Comparison of ENCODE assay signal across 14 cellular contexts in the genomic region with DNA sequence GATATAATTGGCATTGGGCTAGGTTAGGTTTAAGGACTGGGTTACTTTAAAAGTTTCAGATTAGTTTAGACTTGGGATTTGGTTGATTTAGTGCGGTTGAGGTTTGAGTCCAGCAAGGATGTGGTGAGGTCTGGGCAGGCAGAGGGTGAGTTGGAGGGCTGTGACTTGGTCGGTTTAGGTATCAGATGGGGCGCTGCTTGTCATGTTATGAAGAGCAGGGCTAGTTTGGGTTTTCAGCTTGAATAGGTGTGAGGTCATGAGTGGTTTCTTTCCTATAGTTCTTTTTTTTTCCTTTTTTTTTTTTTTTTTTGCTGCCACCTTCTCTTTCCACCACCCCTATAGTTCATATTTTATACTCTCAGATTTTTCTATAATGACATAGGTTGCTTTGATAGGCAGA. TPM values are rescaled to one million over a fixed set of nuclear protein-coding genes. Genes with fewer than 3 reads are reported as not detected.
DNase-seq lines count a peak whose midpoint lies in the region; ATAC-seq, FAIRE-seq and TF ChIP-seq lines count a peak whose summit lies in the region.
"Had no signal": no experiment of that assay in that cellular context is flagged by ENCODE, and none has a peak within 500 bp of the region (broad histone marks: within the 10 kb centered on the region; RNA-seq: fewer than 3 reads in every experiment).

No MANE protein-coding gene starts in this region.

- ATAC-seq in effector memory CD8-positive, alpha-beta T cell (replicated peaks) = peak; percentile 52
- peak; percentile 47 for ATAC-seq in stimulated activated memory B cell treated with anti-CD40 and anti-IgM and Interleukin-4, amounts not matched to agents 10 μg/mL and 1 μg/mL and 100 μg/mL, for 72 hours
- no peak for ATAC-seq in HG03342 (IDR thresholded peaks at IDR 0.05; ENCODE audit: unreplicated experiment)

- no peaks in the 10 kb centered on the region; the same call in 1 of the 2 replicates for H3K36me3 Mint-ChIP-seq in HFFc6 (ENCODE audit: low read depth)
- H3K36me3 Mint-ChIP-seq in effector memory CD8-positive, alpha-beta T cell (ENCODE audit: insufficient read depth) = peaks cover 47% of the 10 kb centered on the region
- peaks cover 40% of the 10 kb centered on the region for H3K36me3 Mint-ChIP-seq in stimulated activated memory B cell treated with anti-CD40 and anti-IgM and Interleukin-4, amounts not matched to agents 10 μg/mL and 1 μg/mL and 100 μg/mL, for 72 hours

- TF ChIP-seq CTCF in HFFc6 (IDR thresholded peaks at IDR 0.05) = no peak

- no peaks in the 10 kb centered on the region; the same call in 1 of the 2 replicates for H3K27me3 Mint-ChIP-seq in HFFc6 (ENCODE audit: insufficient read depth)
- no peaks in the 10 kb centered on the region for H3K27me3 Mint-ChIP-seq in effector memory CD8-positive, alpha-beta T cell
- H3K27me3 Mint-ChIP-seq in stimulated activated memory B cell treated with anti-CD40 and anti-IgM and Interleukin-4, amounts not matched to agents 10 μg/mL and 1 μg/mL and 100 μg/mL, for 72 hours = no peaks in the 10 kb centered on the region

- no peak overlapping the region for H3K4me3 Mint-ChIP-seq in HFFc6
- H3K4me3 Mint-ChIP-seq in effector memory CD8-positive, alpha-beta T cell = peak overlapping the region; percentile 82 to 89
- peak overlapping the region; percentile 30 for H3K4me3 Mint-ChIP-seq in stimulated activated memory B cell treated with anti-CD40 and anti-IgM and Interleukin-4, amounts not matched to agents 10 μg/mL and 1 μg/mL and 100 μg/mL, for 72 hours

- H3K27ac Mint-ChIP-seq in HFFc6 = peak overlapping the region; percentile 76
- H3K27ac Mint-ChIP-seq in effector memory CD8-positive, alpha-beta T cell = peak overlapping the region; percentile 29 to 71
- peak overlapping the region; percentile 64 for H3K27ac Mint-ChIP-seq in stimulated activated memory B cell treated with anti-CD40 and anti-IgM and Interleukin-4, amounts not matched to agents 10 μg/mL and 1 μg/mL and 100 μg/mL, for 72 hours

- peak; percentile 80 for FAIRE-seq in GM12891 (lab: Jason Lieb, UNC)
- FAIRE-seq in H54 (lab: Jason Lieb, UNC) = no peak

- H3K9me3 Mint-ChIP-seq in HFFc6 = no peaks in the 10 kb centered on the region
- no peaks in the 10 kb centered on the region for H3K9me3 Mint-ChIP-seq in effector memory CD8-positive, alpha-beta T cell
- H3K9me3 Mint-ChIP-seq in stimulated activated memory B cell treated with anti-CD40 and anti-IgM and Interleukin-4, amounts not matched to agents 10 μg/mL and 1 μg/mL and 100 μg/mL, for 72 hours = no peaks in the 10 kb centered on the region

- peaks cover 61% of the 10 kb centered on the region for H3K4me1 Mint-ChIP-seq in HFFc6 (ENCODE audit: low read depth)
- H3K4me1 Mint-ChIP-seq in effector memory CD8-positive, alpha-beta T cell (ENCODE audit: low read depth in 2 of 2) = peaks cover 72 to 83% of the 10 kb centered on the region in 2 donors
- H3K4me1 Mint-ChIP-seq in stimulated activated memory B cell treated with anti-CD40 and anti-IgM and Interleukin-4, amounts not matched to agents 10 μg/mL and 1 μg/mL and 100 μg/mL, for 72 hours = peaks cover 83% of the 10 kb centered on the region

- TF ChIP-seq POLR2A in GM12891 (IDR thresholded peaks at IDR 0.05; ENCODE audit: low read depth, low read length) = no peak
- no peak for TF ChIP-seq POLR2A in H54 (IDR thresholded peaks at IDR 0.05; ENCODE audit: low read depth, low read length)

- no peak for DNase-seq in GM12891 (ENCODE audit: insufficient read length, low spot score)
- no peak for DNase-seq in HFFc6
- peak in 1 of 3 experiments; percentile 42 for DNase-seq in effector memory CD8-positive, alpha-beta T cell
- no peak for DNase-seq in H54 (ENCODE audit: insufficient read length, low spot score)
- DNase-seq in SHP77 treated with DMSO at 0.1 percent for 48 hours (lab: John Stamatoyannopoulos, UW) = no peak
- DNase-seq: anterior cingulate cortex; COR-L47; dermis blood vessel endothelial cell; KG1; midbrain; NCI-H748 treated with DMSO at 0.1 percent for 48 hours; stimulated activated CD4-positive, alpha-beta T cell treated with anti-CD3 and anti-CD28 coated beads, Interleukin-2, amount 100 ng/mL, for 24 hours had no signal

TF ChIP-seq in GM12891, 5 proteins besides CTCF, POLR2A, EP300 and RAD21:
- TF ChIP-seq PAX5 (IDR thresholded peaks at IDR 0.05; ENCODE audit: insufficient read depth, low read length, severe bottlenecking) (no peak), POLR2AphosphoS5 (IDR thresholded peaks at IDR 0.05; ENCODE audit: low read depth, low read length) (no peak), TAF1 (IDR thresholded peaks at IDR 0.05; ENCODE audit: low read depth, low read length) (no peak), SPI1 (IDR thresholded peaks at IDR 0.05; ENCODE audit: low read depth, low read length) (no peak), POU2F2 (IDR thresholded peaks at IDR 0.05; ENCODE audit: low read depth, low read length) (no peak)
TF ChIP-seq in GM12891: peak in this region for 0.

RNA-seq across cellular contexts. Expression of a gene that starts 4.8 kb away (rescaled TPM):
- 0.85 TPM for polyA plus RNA-seq in GM12891 (2012; ENCODE audit: low read depth, missing spikeins)
- total RNA-seq in HFFc6 (2021; fragmentation: NEBNext Ultra II Directional; extraction: Animal tissue kit (Norgen Biotek cat#: 25700)) = 10 to 100 TPM in 4 of 6 experiments, 1 to 10 TPM in 2; 8.9 to 12.8 (median 10.5) TPM

RNA-seq across cellular contexts. Expression of a gene that starts 15.3 kb away (rescaled TPM):
- 161 TPM for polyA plus RNA-seq in GM12891 (2012; ENCODE audit: low read depth, missing spikeins)
- total RNA-seq in HFFc6 (2021; fragmentation: NEBNext Ultra II Directional; extraction: Animal tissue kit (Norgen Biotek cat#: 25700)) = 10 to 100 TPM; 69.1 to 80.7 (median 70.9) TPM

RNA-seq across cellular contexts. Expression of a gene that starts 23.2 kb away (rescaled TPM):
- polyA plus RNA-seq in GM12891 (2012; ENCODE audit: low read depth, missing spikeins) = 17.9 TPM
- total RNA-seq in HFFc6 (2021; fragmentation: NEBNext Ultra II Directional; extraction: Animal tissue kit (Norgen Biotek cat#: 25700)) = 10 to 100 TPM in 1 of 6 experiments, 1 to 10 TPM in 5; 7.6 to 10.3 (median 8.8) TPM

RNA-seq across cellular contexts. Expression of a gene that starts 33.0 kb away (rescaled TPM):
- 202 TPM for polyA plus RNA-seq in GM12891 (2012; ENCODE audit: low read depth, missing spikeins)
- 100 to 1,000 TPM; 162 to 191 (median 180) TPM for total RNA-seq in HFFc6 (2021; fragmentation: NEBNext Ultra II Directional; extraction: Animal tissue kit (Norgen Biotek cat#: 25700))

RNA-seq across cellular contexts. Expression of a gene that starts 35.3 kb away (rescaled TPM):
- polyA plus RNA-seq in GM12891 (2012; ENCODE audit: low read depth, missing spikeins) = 37.0 TPM
- total RNA-seq in HFFc6 (2021; fragmentation: NEBNext Ultra II Directional; extraction: Animal tissue kit (Norgen Biotek cat#: 25700)) = not detected
